Comparison of ENCODE assay signal across 21 cellular contexts in the genomic region with DNA sequence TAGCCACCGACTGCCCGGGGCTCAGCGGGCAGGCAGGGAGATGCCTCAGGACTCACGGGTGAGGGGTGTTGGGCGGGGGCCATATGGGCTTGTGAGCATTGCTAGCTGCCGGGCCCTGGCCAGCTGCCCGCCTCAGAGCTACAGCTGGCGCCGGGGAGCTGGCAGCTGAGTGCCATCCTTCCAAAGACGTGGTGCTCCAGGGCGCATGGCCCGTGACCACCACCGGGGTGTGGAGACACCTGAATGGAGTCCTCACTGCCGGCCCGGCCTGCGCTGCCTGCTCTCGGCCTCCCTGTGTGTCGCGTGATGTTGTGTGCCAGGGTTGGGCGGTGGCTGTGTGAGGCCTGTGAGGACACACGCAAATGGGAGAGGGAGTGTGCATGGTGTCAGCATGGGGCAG. TPM values are rescaled to one million over a fixed set of nuclear protein-coding genes. Genes with fewer than 3 reads are reported as not detected.
A peak's percentile ranks its signal among the peaks of the same experiment; 100 is the strongest.
DNase-seq lines count a peak whose midpoint lies in the region; ATAC-seq and TF ChIP-seq lines count a peak whose summit lies in the region.
"Had no signal": no experiment of that assay in that cellular context is flagged by ENCODE, and none has a peak within 500 bp of the region (broad histone marks: within the 10 kb centered on the region; RNA-seq: fewer than 3 reads in every experiment).

No MANE protein-coding gene starts in this region.

- intact Hi-C loops in prostate gland (cut with DNase I), result no loop called here

- H3K4me1 Mint-ChIP-seq in stimulated activated naive B cell treated with anti-CD40 and anti-IgM and Interleukin-4, amounts not matched to agents 10 μg/mL and 1 μg/mL and 100 μg/mL, for 72 hours, result peaks cover 13 to 15% of the 10 kb centered on the region in 2 donors

- TF ChIP-seq POLR2A in prostate gland (IDR thresholded peaks at IDR 0.05), result no peak

- TF ChIP-seq CTCF in fibroblast of villous mesenchyme (IDR thresholded peaks at IDR 0.05; ENCODE audit: insufficient read depth, low read depth, low read length) (no peak), prostate gland (IDR thresholded peaks at IDR 0.05) (no peak)

- H3K9me3 ChIP-seq in prostate gland, result no peaks in the 10 kb centered on the region
- H3K9me3 ChIP-seq: BLaER1, testis had no signal

- no peak overlapping the region for H3K4me3 ChIP-seq in fibroblast of villous mesenchyme (ENCODE audit: low read depth, low read length)
- no peak overlapping the region for H3K4me3 ChIP-seq in prostate gland
- H3K4me3 ChIP-seq: BLaER1, testis had no signal

- H3K27me3 Mint-ChIP-seq in stimulated activated naive B cell treated with anti-CD40 and anti-IgM and Interleukin-4, amounts not matched to agents 10 μg/mL and 1 μg/mL and 100 μg/mL, for 72 hours, result peaks cover 47 to 65% of the 10 kb centered on the region in 2 donors

- no peaks in the 10 kb centered on the region for H3K9me3 Mint-ChIP-seq in stimulated activated naive B cell treated with anti-CD40 and anti-IgM and Interleukin-4, amounts not matched to agents 10 μg/mL and 1 μg/mL and 100 μg/mL, for 72 hours

- no peak overlapping the region for H3K4me3 Mint-ChIP-seq in stimulated activated naive B cell treated with anti-CD40 and anti-IgM and Interleukin-4, amounts not matched to agents 10 μg/mL and 1 μg/mL and 100 μg/mL, for 72 hours
- H3K4me3 Mint-ChIP-seq: nephron had no signal

- no peak for ATAC-seq in stimulated activated naive B cell treated with anti-CD40 and anti-IgM and Interleukin-4, amounts not matched to agents 10 μg/mL and 1 μg/mL and 100 μg/mL, for 72 hours (replicated peaks)
- no peak for ATAC-seq in HG02798 (IDR thresholded peaks at IDR 0.05; ENCODE audit: poor library complexity, unreplicated experiment)
- ATAC-seq: foreskin keratinocyte had no signal

- H3K27me3 ChIP-seq in prostate gland (replicated peaks; ENCODE audit: insufficient read depth), result no peaks in the 10 kb centered on the region
- H3K27me3 ChIP-seq: testis had no signal

- DNase-seq in DMS53 (lab: John Stamatoyannopoulos, UW) (peak; percentile 30), DMS53 treated with DMSO at 0.1 percent for 48 hours (lab: John Stamatoyannopoulos, UW; ENCODE audit: unreplicated experiment) (no peak), NCI-H2196 treated with DMSO at 0.1 percent for 48 hours (lab: John Stamatoyannopoulos, UW; ENCODE audit: unreplicated experiment) (peak; percentile 43), fibroblast of villous mesenchyme (ENCODE audit: low read depth) (peak; percentile 2), cerebellar cortex (ENCODE audit: low spot score) (no peak), prostate gland (ENCODE audit: low spot score) (no peak)
- no peak for DNase-seq in stimulated activated naive B cell treated with anti-CD40 and anti-IgM and Interleukin-4, amounts not matched to agents 10 μg/mL and 1 μg/mL and 100 μg/mL, for 72 hours
- DNase-seq: activated effector memory CD4-positive, alpha-beta T cell treated with Interleukin-2 at 50 U/mL for 16 hours; cerebellar nuclear complex; foreskin keratinocyte; NCI-H510A; retina; stimulated activated CD4-positive, alpha-beta T cell treated with anti-CD3 and anti-CD28 coated beads, Interleukin-2, amount 100 ng/mL, for 24 hours; SW 1271; testis had no signal

- no peak overlapping the region for H3K27ac ChIP-seq in prostate gland
- H3K27ac ChIP-seq: 22Rv1, BLaER1, foreskin keratinocyte, testis had no signal

- no peaks in the 10 kb centered on the region for H3K36me3 Mint-ChIP-seq in stimulated activated naive B cell treated with anti-CD40 and anti-IgM and Interleukin-4, amounts not matched to agents 10 μg/mL and 1 μg/mL and 100 μg/mL, for 72 hours

- peaks cover 9% of the 10 kb centered on the region for H3K4me1 ChIP-seq in prostate gland (replicated peaks)
- H3K4me1 ChIP-seq: BLaER1, foreskin keratinocyte, testis had no signal

- no peaks in the 10 kb centered on the region for H3K36me3 ChIP-seq in prostate gland
- H3K36me3 ChIP-seq: BLaER1 had no signal

- peak overlapping the region; percentile 67 for H3K27ac Mint-ChIP-seq in stimulated activated naive B cell treated with anti-CD40 and anti-IgM and Interleukin-4, amounts not matched to agents 10 μg/mL and 1 μg/mL and 100 μg/mL, for 72 hours

- 47% methylated on average over 19 of the region's 21 CpGs for WGBS in prostate gland

RNA-seq across cellular contexts. Expression of gene RBBP8NL, which starts 10.6 kb away (rescaled TPM):
- not detected in 2 replicates for total RNA-seq in fibroblast of villous mesenchyme
- total RNA-seq in prostate gland, result 10 to 100 TPM in 1 of 2 donors, 1 to 10 TPM in 1; 4.9 to 10.9 TPM
- total RNA-seq: Daoy, foreskin keratinocyte, lung microvascular endothelial cell had no signal

RNA-seq across cellular contexts. Expression of gene CABLES2, which starts 30.9 kb away (rescaled TPM):
- total RNA-seq in fibroblast of villous mesenchyme, result 1.7 and 1.9 TPM in 2 replicates
- 10 to 100 TPM in 1 of 2 donors, 1 to 10 TPM in 1; 4.1 to 31.3 TPM for total RNA-seq in prostate gland

RNA-seq across cellular contexts. Expression of gene GATA5, which starts 37.8 kb away (rescaled TPM):
- total RNA-seq in fibroblast of villous mesenchyme (not detected in 2 replicates), prostate gland (10 to 100 TPM in 1 of 2 donors, 1 to 10 TPM in 1; 1.3 to 53.7 TPM)
- total RNA-seq: Daoy, foreskin keratinocyte, lung microvascular endothelial cell had no signal

RNA-seq across cellular contexts. Expression of gene RPS21, which starts 51.1 kb away (rescaled TPM):
- total RNA-seq in fibroblast of villous mesenchyme, result 357 and 457 TPM in 2 replicates
- total RNA-seq in prostate gland, result 1,000 to 10,000 TPM; 1,506 to 4,377 TPM

Comparison
In these comparisons a context has a peak if more than half of its experiments do, and no peak if none do; other contexts are left out.
1. DNase-seq: peak in DMS53 (single experiment), NCI-H2196 treated with DMSO at 0.1 percent for 48 hours (single experiment) and fibroblast of villous mesenchyme (single experiment); none in DMS53 treated with DMSO at 0.1 percent for 48 hours (single experiment), stimulated activated naive B cell treated with anti-CD40 and anti-IgM and Interleukin-4, amounts not matched to agents 10 μg/mL and 1 μg/mL and 100 μg/mL, for 72 hours (single experiment), cerebellar cortex (single experiment) and prostate gland (single experiment).